ENCODE assay signal across 5 cellular contexts in the genomic region with DNA sequence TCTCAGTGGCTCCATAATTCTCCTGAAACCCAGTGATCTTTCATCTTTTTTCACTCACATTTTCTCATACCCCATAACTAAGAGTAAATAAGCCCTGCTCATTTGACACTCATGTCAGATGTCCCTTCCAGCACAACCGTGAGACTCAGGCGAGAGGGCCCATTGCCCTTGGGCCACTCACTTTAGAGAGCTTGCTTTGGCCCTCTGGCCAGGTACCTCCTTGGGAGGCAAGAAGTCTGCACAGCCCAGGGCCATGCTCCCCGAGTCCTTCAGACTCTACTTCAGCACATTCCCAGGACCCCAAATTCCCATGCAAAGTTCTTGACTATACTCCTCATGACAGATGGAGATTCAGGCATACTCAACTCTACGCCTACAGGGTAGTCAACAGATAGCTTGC.
"Had no signal": no experiment of that assay in that cellular context is flagged by ENCODE, and none has a peak within 500 bp of the region (broad histone marks: within the 10 kb centered on the region; RNA-seq: fewer than 3 reads in every experiment).

No MANE protein-coding gene starts in this region.

- H3K4me2 ChIP-seq: GM23338 had no signal

- H3K4me3 Mint-ChIP-seq: GM23338, H9 had no signal

- H3K27ac Mint-ChIP-seq: GM23338 had no signal

- H2AFZ ChIP-seq: GM23338 had no signal

- ATAC-seq: GM23338, K562 had no signal

- H3K9me3 Mint-ChIP-seq: GM23338, H9 had no signal

- H3K4me1 Mint-ChIP-seq: GM23338 had no signal

- H3K4me3 ChIP-seq: GM23338, K562 had no signal

- DNase-seq: H9, HCEC 1CT, IMR-90 had no signal
